Comparison of ENCODE assay signal across 9 cellular contexts in the genomic region with DNA sequence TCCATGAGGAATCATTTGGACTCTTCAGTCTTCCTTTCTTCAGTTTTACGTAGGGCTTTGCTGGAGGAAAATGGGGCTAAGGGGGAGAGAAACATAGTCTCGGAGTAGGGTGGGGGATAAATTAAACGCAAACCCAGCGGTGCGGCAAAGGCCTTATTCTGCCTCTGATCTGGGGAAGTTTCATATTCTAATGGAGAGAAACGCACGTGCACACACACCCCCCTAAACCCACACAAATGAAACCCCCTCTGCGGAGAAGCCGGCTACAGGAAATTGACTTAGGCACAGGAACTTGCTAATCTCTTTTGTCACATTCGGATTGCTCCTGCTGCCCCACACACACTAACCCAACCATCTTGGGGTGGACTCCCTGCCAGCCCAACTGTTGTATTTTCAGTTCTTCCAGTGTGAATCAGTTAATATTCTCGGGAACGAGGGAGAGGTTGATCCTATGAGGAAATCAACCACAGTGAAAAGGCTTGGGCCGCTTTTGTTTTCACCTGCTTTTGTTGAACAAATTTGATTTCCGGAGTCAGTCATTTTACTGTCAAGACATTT. TPM values are rescaled to one million over a fixed set of nuclear protein-coding genes. Genes with fewer than 3 reads are reported as not detected.
DNase-seq lines count a peak whose midpoint lies in the region; ATAC-seq and TF ChIP-seq lines count a peak whose summit lies in the region.
"Had no signal": no experiment of that assay in that cellular context is flagged by ENCODE, and none has a peak within 500 bp of the region (broad histone marks: within the 10 kb centered on the region; RNA-seq: fewer than 3 reads in every experiment).

A gene with protein sequence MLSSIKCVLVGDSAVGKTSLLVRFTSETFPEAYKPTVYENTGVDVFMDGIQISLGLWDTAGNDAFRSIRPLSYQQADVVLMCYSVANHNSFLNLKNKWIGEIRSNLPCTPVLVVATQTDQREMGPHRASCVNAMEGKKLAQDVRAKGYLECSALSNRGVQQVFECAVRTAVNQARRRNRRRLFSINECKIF (plus strand): TSS at position 308 of the 558 bp plus-strand sequence. CDS start 46,356 bp downstream, outside the sequence.

- no peak within 1 kb of the TSS for H3K27ac ChIP-seq in urinary bladder (ENCODE audit: low read depth)

- no peak for ATAC-seq in GM21390 (IDR thresholded peaks at IDR 0.05; ENCODE audit: unreplicated experiment)

- peak within 1 kb of the TSS; percentile 91 for H3K4me3 Mint-ChIP-seq in activated T-cell treated with anti-CD3 and anti-CD28 coated beads, Interleukin-2, amount 50 U/mL, for 24 hours

- peaks cover 61% of the 10 kb centered on the region for H3K4me1 Mint-ChIP-seq in activated T-cell treated with anti-CD3 and anti-CD28 coated beads, Interleukin-2, amount 50 U/mL, for 24 hours (ENCODE audit: low read depth)

- H3K4me3 ChIP-seq in mucosa of stomach (ENCODE audit: low read length) (no peak within 1 kb of the TSS), urinary bladder (ENCODE audit: low read depth, low read length) (peak within 1 kb of the TSS; percentile 10)

- no peaks in the 10 kb centered on the region for H3K27me3 Mint-ChIP-seq in activated T-cell treated with anti-CD3 and anti-CD28 coated beads, Interleukin-2, amount 50 U/mL, for 24 hours

- DNase-seq in GM10266 (ENCODE audit: extremely low spot score), result peak; percentile 37
- DNase-seq in MV-4-11 (lab: John Stamatoyannopoulos, UW), result peak; percentile 91
- peak; percentile 79 for DNase-seq in activated T-cell treated with anti-CD3 and anti-CD28 coated beads, Interleukin-2, amount 50 U/mL, for 24 hours
- DNase-seq in NCI-H1694 (lab: John Stamatoyannopoulos, UW), result no peak
- DNase-seq in NCI-H774 (lab: John Stamatoyannopoulos, UW), result no peak

- H3K9me3 ChIP-seq in mucosa of stomach (ENCODE audit: control insufficient read depth, low read length), result no peaks in the 10 kb centered on the region

- H3K9ac ChIP-seq in mucosa of stomach (ENCODE audit: low read length), result peak within 1 kb of the TSS; percentile 33

- no peaks in the 10 kb centered on the region for H3K36me3 ChIP-seq in mucosa of stomach (ENCODE audit: control insufficient read depth, insufficient read depth, low read length)
- H3K36me3 ChIP-seq in urinary bladder (ENCODE audit: insufficient read depth), result no peaks in the 10 kb centered on the region

- TF ChIP-seq CTCF in GM10266 (IDR thresholded peaks at IDR 0.05; ENCODE audit: control insufficient read depth, insufficient read depth, low read depth, missing control alignments), result no peak

- no peaks in the 10 kb centered on the region for H3K27me3 ChIP-seq in mucosa of stomach (ENCODE audit: control insufficient read depth, insufficient read depth, low read length)

- peaks cover 52% of the 10 kb centered on the region for H3K36me3 Mint-ChIP-seq in activated T-cell treated with anti-CD3 and anti-CD28 coated beads, Interleukin-2, amount 50 U/mL, for 24 hours (ENCODE audit: low read depth)

- no peaks in the 10 kb centered on the region for H3K9me3 Mint-ChIP-seq in activated T-cell treated with anti-CD3 and anti-CD28 coated beads, Interleukin-2, amount 50 U/mL, for 24 hours

- peak within 1 kb of the TSS; percentile 95 for H3K27ac Mint-ChIP-seq in activated T-cell treated with anti-CD3 and anti-CD28 coated beads, Interleukin-2, amount 50 U/mL, for 24 hours

- H3K4me1 ChIP-seq in mucosa of stomach (ENCODE audit: control insufficient read depth, insufficient read depth, low read length) (peaks cover 30% of the 10 kb centered on the region), urinary bladder (ENCODE audit: insufficient read depth) (no peaks in the 10 kb centered on the region)

- WGBS in urinary bladder, result 62% methylated on average over 14 of the region's 14 CpGs

RNA-seq across cellular contexts. Expression of the gene that starts here (rescaled TPM):
- total RNA-seq in urinary bladder, result 1.6 TPM
- polyA plus RNA-seq in urinary bladder, result 3.2 TPM
- total RNA-seq: fibroblast of villous mesenchyme had no signal

Comparison
In these comparisons a context has a peak if more than half of its experiments do, and no peak if none do; other contexts are left out.
1. DNase-seq: peak in GM10266 (single experiment), MV-4-11 (single experiment) and activated T-cell treated with anti-CD3 and anti-CD28 coated beads, Interleukin-2, amount 50 U/mL, for 24 hours (single experiment); none in NCI-H1694 (single experiment) and NCI-H774 (single experiment).